In the genomic region with DNA sequence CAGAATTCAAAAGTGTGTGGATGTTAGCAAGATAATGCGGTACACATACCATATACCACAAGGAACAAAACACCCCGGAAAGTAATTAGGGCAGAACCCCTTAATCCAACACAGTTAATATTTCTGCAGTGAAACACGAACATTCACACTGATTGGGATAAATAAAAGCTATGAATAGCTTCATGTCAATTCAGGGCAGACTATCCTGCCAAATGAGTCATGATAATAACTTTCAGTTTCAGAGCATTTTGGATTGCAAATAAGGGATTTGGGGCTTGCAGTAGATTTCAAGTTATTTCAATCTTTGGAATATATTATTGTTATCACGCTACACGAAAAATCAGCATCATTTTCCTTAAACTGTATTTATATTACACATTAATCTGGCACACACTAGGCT, we compare ENCODE assay signal across 8 cellular contexts. TPM values are rescaled to one million over a fixed set of nuclear protein-coding genes. Genes with fewer than 3 reads are reported as not detected.
DNase-seq lines count a peak whose midpoint lies in the region; ATAC-seq lines count a peak whose summit lies in the region.

No MANE protein-coding gene starts in this region.

- H3K4me3 Mint-ChIP-seq in CD8-positive, alpha-beta memory T cell: peak overlapping the region in 4 of 7 donors; percentile 6 to 77 (median 39)

- no peaks in the 10 kb centered on the region for H3K27me3 ChIP-seq in CD8-positive, alpha-beta memory T cell (ENCODE audit: insufficient read depth, low read length, poor library complexity, severe bottlenecking)
- H3K27me3 ChIP-seq in SJSA1 (replicated peaks): no peaks in the 10 kb centered on the region

- no peak overlapping the region for H3K27ac ChIP-seq in CD8-positive, alpha-beta memory T cell (ENCODE audit: low read depth, low read length)
- peak overlapping the region; percentile 89 for H3K27ac ChIP-seq in SJSA1

- POLR2A ChIA-PET in CD8-positive, alpha-beta memory T cell (lab: Charles Lee): no interaction called here

- H3K4me1 Mint-ChIP-seq in CD8-positive, alpha-beta memory T cell: peaks cover 82 to 95% (median 86%) of the 10 kb centered on the region in 3 donors

- H3K9me3 ChIP-seq in CD8-positive, alpha-beta memory T cell (ENCODE audit: low read length): no peaks in the 10 kb centered on the region
- no peaks in the 10 kb centered on the region; the same call in 1 of the 2 replicates for H3K9me3 ChIP-seq in SJSA1 (replicated peaks)

- H3K4me1 ChIP-seq in CD8-positive, alpha-beta memory T cell (ENCODE audit: insufficient read depth, low read length): peaks cover 92% of the 10 kb centered on the region
- peaks cover 40% of the 10 kb centered on the region for H3K4me1 ChIP-seq in SJSA1 (replicated peaks)

- no peaks in the 10 kb centered on the region for H3K27me3 Mint-ChIP-seq in CD8-positive, alpha-beta memory T cell

- H3K4me3 ChIP-seq in CD8-positive, alpha-beta memory T cell (ENCODE audit: low read length): no peak overlapping the region
- H3K4me3 ChIP-seq in SJSA1: peak overlapping the region; percentile 39

- peak overlapping the region in 7 of 8 donors; percentile 1 to 94 (median 72) for H3K27ac Mint-ChIP-seq in CD8-positive, alpha-beta memory T cell

- no peak for ATAC-seq in GM19463 (IDR thresholded peaks at IDR 0.05; ENCODE audit: unreplicated experiment)

- DNase-seq in CD8-positive, alpha-beta memory T cell: no peak
- DNase-seq in SJSA1 (ENCODE audit: low read depth in 1 of 2, low spot score in 2 of 2): peak in 1 of 2 experiments; percentile 54
- peak; percentile 72 for DNase-seq in fibroblast of gingiva (ENCODE audit: low read depth)
- DNase-seq in renal cortical epithelial cell (ENCODE audit: low read depth): peak; percentile 36
- DNase-seq in amygdala (lab: John Stamatoyannopoulos, UW): no peak
- DNase-seq in NCI-H187 treated with DMSO at 0.1 percent for 48 hours (lab: John Stamatoyannopoulos, UW): no peak
- no peak for DNase-seq in NCI-H526 treated with DMSO at 0.1 percent for 48 hours (lab: John Stamatoyannopoulos, UW)

- CTCF ChIA-PET in CD8-positive, alpha-beta memory T cell (lab: Charles Lee): interaction anchor here (1.2 kb wide), 1 partner anchor 22 kb away, joined by 3 read pairs; no protein-coding TSS in a partner anchor

- H3K9me3 Mint-ChIP-seq in CD8-positive, alpha-beta memory T cell: no peaks in the 10 kb centered on the region

- peaks cover 0 to 43% (median 15%) of the 10 kb centered on the region in 3 donors for H3K36me3 Mint-ChIP-seq in CD8-positive, alpha-beta memory T cell

- no peaks in the 10 kb centered on the region for H3K36me3 ChIP-seq in CD8-positive, alpha-beta memory T cell (ENCODE audit: insufficient read depth, low read length)
- peaks cover 5% of the 10 kb centered on the region for H3K36me3 ChIP-seq in SJSA1

RNA-seq across cellular contexts. Expression of a gene that starts 24.3 kb away (rescaled TPM):
- total RNA-seq in CD8-positive, alpha-beta memory T cell: 10 to 100 TPM; 44.1 to 44.3 TPM
- polyA plus RNA-seq in CD8-positive, alpha-beta memory T cell: 79.3 TPM
- total RNA-seq in SJSA1 (2014; rRNA removed; shearing (Covaris generic)): 15.9 and 20.8 TPM in 2 replicates
- 21.2 and 33.3 TPM in 2 replicates for total RNA-seq in renal cortical epithelial cell

Comparison
In these comparisons a context has a peak if more than half of its experiments do, and no peak if none do; other contexts are left out.
1. DNase-seq: peak in fibroblast of gingiva (single experiment) and renal cortical epithelial cell (single experiment); none in CD8-positive, alpha-beta memory T cell (0 of 5), amygdala (0 of 56), NCI-H187 treated with DMSO at 0.1 percent for 48 hours (single experiment) and NCI-H526 treated with DMSO at 0.1 percent for 48 hours (single experiment).